24 cellular contexts compared by ENCODE assay signal in genomic region chr6:55603987-55604386, GRCh38. TPM values are rescaled to one million over a fixed set of nuclear protein-coding genes. Genes with fewer than 3 reads are reported as not detected.
"Had no signal": no experiment of that assay in that cellular context is flagged by ENCODE, and none has a peak within 500 bp of the region (broad histone marks: within the 10 kb centered on the region; RNA-seq: fewer than 3 reads in every experiment).

No MANE protein-coding gene starts in this region.

- ATAC-seq: Panc1, T-cell had no signal

- DNase-seq: KBM-7, MV-4-11, NCI-H1048, NCI-H1105, NCI-H1417, NCI-H1436 treated with DMSO at 0.1 percent for 48 hours, NCI-H1694, NCI-H187 treated with DMSO at 0.1 percent for 48 hours, NCI-H2029 treated with DMSO at 0.1 percent for 48 hours, NCI-H2171, NCI-H226, NCI-H446 treated with DMSO at 0.1 percent for 48 hours, NCI-H510A treated with DMSO at 0.1 percent for 48 hours, NCI-H526, NCI-H82, SHP77, SK-N-SH, SW 1271, T-cell had no signal

- H3K9me3 ChIP-seq: SK-N-SH had no signal

- H3K27ac ChIP-seq: RWPE1 had no signal

- H3K9ac ChIP-seq: SK-N-SH had no signal

RNA-seq across cellular contexts. Expression of gene HMGCLL1, which starts 25.0 kb away (rescaled TPM):
- total RNA-seq: HT1080, LHCN-M2, SK-MEL-5, T-cell had no signal
- polyA plus RNA-seq: SK-N-SH had no signal
